ENCODE assay signal across 30 cellular contexts in the genomic region with DNA sequence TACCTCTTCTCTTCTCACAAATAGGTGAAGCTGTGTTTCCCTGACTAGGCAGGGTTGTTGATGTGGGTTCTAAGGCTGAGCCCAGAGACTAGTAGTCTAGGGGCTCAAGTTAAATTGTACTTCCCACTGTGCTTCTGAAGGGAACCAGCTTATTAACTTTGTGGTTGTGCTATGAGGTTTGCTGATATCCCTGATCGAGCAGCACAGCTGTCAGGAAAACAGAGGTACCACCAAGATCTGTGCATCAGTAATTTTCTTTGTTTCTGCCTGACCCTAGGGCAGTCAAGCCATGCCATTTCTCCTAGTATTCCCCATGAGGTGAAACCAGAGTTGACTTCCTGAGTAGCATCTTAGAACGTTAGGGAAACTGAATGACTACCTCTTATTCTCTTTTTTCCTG.
"Had no signal": no experiment of that assay in that cellular context is flagged by ENCODE, and none has a peak within 500 bp of the region (broad histone marks: within the 10 kb centered on the region; RNA-seq: fewer than 3 reads in every experiment).

No MANE protein-coding gene starts in this region.

- H3K27ac ChIP-seq: adrenal gland, body of pancreas, breast epithelium, KMS-11, Peyer's patch, RWPE1 had no signal

- ATAC-seq: activated CD8-positive, alpha-beta T cell treated with anti-CD3 and anti-CD28 coated beads, Interleukin-2, amount 10 ng/mL, durations not matched to agents 7 days and 5 days; activated naive CD4-positive, alpha-beta T cell treated with anti-CD3 and anti-CD28 coated beads, Interleukin-2, amount 50 U/mL, for 72 hours; body of pancreas; PC-3; Right ventricle myocardium inferior had no signal

- DNase-seq: activated CD4-positive, alpha-beta T cell treated with anti-CD3 and anti-CD28 coated beads, Interleukin-2, amount 10 ng/mL, durations not matched to agents 7 days and 5 days; activated CD4-positive, alpha-beta T cell treated with anti-CD3 and anti-CD28 coated beads, Interleukin-2, amount 50 U/mL, for 48 hours; activated CD8-positive, alpha-beta T cell treated with anti-CD3 and anti-CD28 coated beads, Interleukin-2, amount 10 ng/mL, durations not matched to agents 7 days and 5 days; activated gamma-delta T cell; activated naive CD4-positive, alpha-beta T cell treated with anti-CD3 and anti-CD28 coated beads for 36 hours; activated T-cell treated with anti-CD3 and anti-CD28 coated beads, Interleukin-2, amount 50 U/mL, for 24 hours; adrenal gland; body of pancreas; caudate nucleus; cerebellar nuclear complex; NCI-H1105; NCI-H1417 treated with DMSO at 0.1 percent for 48 hours; NCI-H187 treated with DMSO at 0.1 percent for 48 hours; NCI-H2081; NCI-H226; NCI-H446 treated with DMSO at 0.1 percent for 48 hours; NCI-H524; NCI-H69; PC-3; Peyer's patch; SIG-M5; SW 1271; T-helper 1 cell; T-helper 2 cell; T-helper 9 cell had no signal

- H3K36me3 ChIP-seq: adrenal gland, breast epithelium, Peyer's patch had no signal

- H3K27me3 ChIP-seq: adrenal gland, body of pancreas, breast epithelium, Peyer's patch had no signal

- H3K4me3 ChIP-seq: adrenal gland, body of pancreas, breast epithelium, Peyer's patch had no signal
